31 cellular contexts compared by ENCODE assay signal in genomic region chr10:112249722-112250121, GRCh38. TPM values are rescaled to one million over a fixed set of nuclear protein-coding genes. Genes with fewer than 3 reads are reported as not detected.
"Had no signal": no experiment of that assay in that cellular context is flagged by ENCODE, and none has a peak within 500 bp of the region (broad histone marks: within the 10 kb centered on the region; RNA-seq: fewer than 3 reads in every experiment).

No MANE protein-coding gene starts in this region.

- DNase-seq: stimulated activated CD4-positive, alpha-beta T cell treated with anti-CD3 and anti-CD28 coated beads, Interleukin-2, amount 100 ng/mL, for 48 hours; stimulated activated CD4-positive, alpha-beta T cell treated with anti-CD3 and anti-CD28 coated beads, Interleukin-4, amount 100 ng/mL, for 1 hour; stimulated activated CD4-positive, alpha-beta T cell treated with anti-CD3 and anti-CD28 coated beads, Interleukin-4, amount 100 ng/mL, for 24 hours; stimulated activated CD4-positive, alpha-beta T cell treated with anti-CD3 and anti-CD28 coated beads, Interleukin-4, amount 100 ng/mL, for 4 hours; stimulated activated CD8-positive, alpha-beta memory T cell treated with anti-CD3 and anti-CD28 coated beads, Interleukin-4, amount 100 ng/mL, for 48 hours; stimulated activated naive B cell treated with anti-CD40 and anti-IgM and Interleukin-4, amounts not matched to agents 10 μg/mL and 1 μg/mL and 100 μg/mL, for 72 hours; stimulated activated naive CD4-positive, alpha-beta T cell; stimulated activated naive CD4-positive, alpha-beta T cell treated with Interleukin-2 at 50 U/mL for 16 hours; stimulated activated naive CD8-positive, alpha-beta T cell treated with anti-CD3 and anti-CD28 coated beads, Interleukin-15, amount 100 ng/mL, for 72 hours; stimulated activated naive CD8-positive, alpha-beta T cell treated with anti-CD3 and anti-CD28 coated beads, Interleukin-15, Interleukin-2, amounts not matched to agents 100 U/mL and 50 U/mL, for 24 hours; stomach; substantia nigra; testis; thyroid gland; tibial artery; transverse colon; trophoblast cell; upper lobe of left lung; upper lobe of right lung; uterus had no signal

- H3K36me3 ChIP-seq: stomach, suprapubic skin, thoracic aorta, thyroid gland, tibial artery, tibial nerve, transverse colon, upper lobe of left lung, upper lobe of right lung, uterus, vagina had no signal

- FAIRE-seq: urothelium cell line had no signal

- H3K4me1 ChIP-seq: stomach, suprapubic skin, testis, thyroid gland, tibial artery, tibial nerve, transverse colon, upper lobe of left lung, upper lobe of right lung, uterus, vagina had no signal

- H3K4me3 ChIP-seq: stomach, suprapubic skin, testis, thoracic aorta, thyroid gland, tibial artery, tibial nerve, transverse colon, upper lobe of left lung, upper lobe of right lung, uterus, vagina had no signal

- H3K27ac ChIP-seq: stomach, suprapubic skin, testis, thoracic aorta, thyroid gland, tibial artery, tibial nerve, transverse colon, upper lobe of left lung, upper lobe of right lung, uterus, vagina had no signal

- H3K27me3 ChIP-seq: stomach, suprapubic skin, testis, thyroid gland, tibial artery, tibial nerve, transverse colon, upper lobe of left lung, upper lobe of right lung, uterus, vagina had no signal

- H3K9me3 ChIP-seq: suprapubic skin, testis, thyroid gland, transverse colon, upper lobe of right lung, uterus, vagina had no signal

- ATAC-seq: stimulated activated effector memory CD8-positive, alpha-beta T cell treated with anti-CD3 and anti-CD28 coated beads, Interleukin-12 subunit alpha, Interleukin-12 subunit beta, amount 100 ng/mL, for 72 hours; stimulated activated memory B cell treated with anti-CD40 and anti-IgM and Interleukin-4, amounts not matched to agents 10 μg/mL and 1 μg/mL and 100 μg/mL, for 72 hours; stimulated activated naive B cell treated with anti-CD40 and anti-IgM and Interleukin-4, amounts not matched to agents 10 μg/mL and 1 μg/mL and 100 μg/mL, for 72 hours; stimulated activated naive CD8-positive, alpha-beta T cell treated with anti-CD3 and anti-CD28 coated beads, Interleukin-15, amount 100 ng/mL, for 72 hours; stimulated activated naive CD8-positive, alpha-beta T cell treated with anti-CD3 and anti-CD28 coated beads, Interleukin-15, Interleukin-2, amounts not matched to agents 100 U/mL and 50 U/mL, for 24 hours; upper lobe of right lung had no signal

RNA-seq across cellular contexts. Expression of gene TECTB, which starts 33.5 kb away (rescaled TPM):
- total RNA-seq: stomach, subcutaneous adipose tissue, suprapubic skin, temporal lobe, thoracic aorta, tibial nerve, transverse colon, upper lobe of left lung, upper lobe of right lung, ureter, urinary bladder, uterus, vagina had no signal
- polyA plus RNA-seq: stomach, urinary bladder had no signal
